Comparison of ENCODE assay signal across 1 cellular context in the genomic region with DNA sequence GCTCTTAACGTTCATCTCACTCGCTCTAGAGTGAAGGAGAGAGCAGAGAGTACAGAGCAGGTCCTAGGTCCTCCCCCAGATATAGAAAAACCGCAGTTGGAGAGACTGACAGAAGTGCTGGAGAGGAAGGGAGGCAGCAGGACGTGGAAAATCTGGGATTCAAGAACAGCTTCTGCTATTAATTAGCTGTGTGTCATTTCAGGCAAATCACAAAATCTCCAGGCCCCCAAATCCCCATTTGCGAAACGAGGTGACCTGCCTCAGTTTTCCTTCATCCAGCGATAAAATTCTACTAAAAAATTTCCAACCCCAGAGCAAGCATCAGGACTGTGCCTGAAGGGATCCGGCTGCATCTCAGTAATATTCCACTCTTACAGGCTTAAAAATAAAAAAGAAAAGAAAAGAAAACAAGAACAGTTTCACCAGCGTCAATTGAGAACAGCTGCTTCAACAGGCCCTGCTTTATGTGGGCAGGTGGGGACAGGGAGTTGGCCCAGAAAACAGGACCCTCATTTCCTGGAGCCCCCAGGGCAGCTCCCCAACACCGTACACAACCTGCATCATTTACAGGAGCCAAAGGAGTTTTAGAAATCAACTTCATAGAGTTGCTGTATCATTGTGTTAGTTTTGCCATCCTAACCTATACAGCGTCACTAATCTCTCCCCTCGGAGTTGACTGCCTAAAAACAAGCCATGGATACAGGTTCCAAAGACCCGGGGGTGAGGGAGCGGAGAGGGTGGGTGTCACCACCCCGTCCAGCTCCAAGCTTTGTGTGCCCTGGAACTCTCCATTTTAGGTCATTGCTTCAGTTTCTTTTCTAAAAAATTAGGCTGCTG.
TF ChIP-seq lines count a peak whose summit lies in the region.

No MANE protein-coding gene starts in this region.

TF ChIP-seq in K562, 482 proteins besides CTCF, POLR2A, EP300 and RAD21 (continued from another document):
- peak; percentile 39; the same call in 1 of the 2 replicates for TF ChIP-seq MGA (IDR thresholded peaks at IDR 0.05)
- TF ChIP-seq CHD1 (IDR thresholded peaks at IDR 0.05; ENCODE audit: low read length) = peak; percentile 22
- no peak for TF ChIP-seq POLR2H (tag; IDR thresholded peaks at IDR 0.05; ENCODE audit: low read depth)
- TF ChIP-seq TEAD2 (tag; IDR thresholded peaks at IDR 0.05) = 0 out of 2 replicates have a peak, but pooled peaks have one; percentile 37
- peak in 1 of 2 experiments; percentile 12 for TF ChIP-seq E2F6 (IDR thresholded peaks at IDR 0.05; ENCODE audit: borderline replicate concordance in 1 of 2, extremely low read depth in 1 of 2, insufficient read depth in 1 of 2, insufficient read length in 1 of 2, low read depth in 1 of 2, low read length in 1 of 2, poor library complexity in 1 of 2, severe bottlenecking in 1 of 2)
- peak; percentile 9; the same call in 1 of the 2 replicates for TF ChIP-seq DMBX1 (CRISPR knock-in tag; IDR thresholded peaks at IDR 0.05; ENCODE audit: borderline replicate concordance)
- TF ChIP-seq ZNF589 (CRISPR knock-in tag; IDR thresholded peaks at IDR 0.05; ENCODE audit: low read depth) = peak; percentile 45; the same call in 1 of the 2 replicates
- 0 out of 2 replicates have a peak, but pooled peaks have one; percentile 42 for TF ChIP-seq ZNF398 (CRISPR knock-in tag; IDR thresholded peaks at IDR 0.05)
- TF ChIP-seq, protein P1, sequence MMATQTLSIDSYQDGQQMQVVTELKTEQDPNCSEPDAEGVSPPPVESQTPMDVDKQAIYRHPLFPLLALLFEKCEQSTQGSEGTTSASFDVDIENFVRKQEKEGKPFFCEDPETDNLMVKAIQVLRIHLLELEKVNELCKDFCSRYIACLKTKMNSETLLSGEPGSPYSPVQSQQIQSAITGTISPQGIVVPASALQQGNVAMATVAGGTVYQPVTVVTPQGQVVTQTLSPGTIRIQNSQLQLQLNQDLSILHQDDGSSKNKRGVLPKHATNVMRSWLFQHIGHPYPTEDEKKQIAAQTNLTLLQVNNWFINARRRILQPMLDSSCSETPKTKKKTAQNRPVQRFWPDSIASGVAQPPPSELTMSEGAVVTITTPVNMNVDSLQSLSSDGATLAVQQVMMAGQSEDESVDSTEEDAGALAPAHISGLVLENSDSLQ (IDR thresholded peaks at IDR 0.05) = peak; percentile 43; the same call in 1 of the 2 replicates
- peak in 1 of 2 experiments; percentile 85; a peak in 2 of 4 replicates for TF ChIP-seq ARNT (IDR thresholded peaks at IDR 0.05)
- 0 out of 2 replicates have a peak, but pooled peaks have one; percentile 17 for TF ChIP-seq ELF2 (CRISPR knock-in tag; IDR thresholded peaks at IDR 0.05)
- TF ChIP-seq TBL1XR1 (IDR thresholded peaks at IDR 0.05; ENCODE audit: low read length in 2 of 2) = peak in 1 of 2 experiments; percentile 14; a peak in 1 of 4 replicates
- TF ChIP-seq KDM2B (CRISPR knock-in tag; IDR thresholded peaks at IDR 0.05) = no peak
- peak; percentile 80 for TF ChIP-seq KAT7 (CRISPR knock-in tag; IDR thresholded peaks at IDR 0.05; ENCODE audit: borderline replicate concordance)
